11 cellular contexts compared by ENCODE assay signal in genomic region chr5:142976861-142977260, GRCh38.
DNase-seq lines count a peak whose midpoint lies in the region; ATAC-seq lines count a peak whose summit lies in the region.
"Had no signal": no experiment of that assay in that cellular context is flagged by ENCODE, and none has a peak within 500 bp of the region (broad histone marks: within the 10 kb centered on the region; RNA-seq: fewer than 3 reads in every experiment).

No MANE protein-coding gene starts in this region.

- H3K9me3 ChIP-seq in BLaER1 treated with 17β-estradiol and CSF1 and Interleukin-3, amounts not matched to agents 10 nM and 100 nM (replicated peaks in 1 of 11), result peaks cover 0 to 38% (median 22%) of the 10 kb centered on the region in 11 experiments; a peak in 18 of 22 replicates
- H3K9me3 ChIP-seq in mesodermal cell (ENCODE audit: control insufficient read depth, low read length), result no peaks in the 10 kb centered on the region

- 94 to 100% methylated on average over 2 to 3 of the region's 3 CpGs for WGBS in mesodermal cell (ENCODE audit: insufficient coverage in 2 of 2), 2 experiments

- H4K20me1 ChIP-seq in BLaER1 treated with 17β-estradiol and CSF1 and Interleukin-3, amounts not matched to agents 10 nM and 100 nM, result no peaks in the 10 kb centered on the region

- intact Hi-C loops in activated CD4-positive, alpha-beta memory T cell treated with anti-CD3 and anti-CD28 coated beads for 36 hours (cut with micrococcal nuclease), result loop anchor here (2.0 kb wide), 1 partner anchor 26 kb away; no protein-coding TSS in a partner anchor

- H3K4me1 Mint-ChIP-seq in activated CD4-positive, alpha-beta memory T cell treated with anti-CD3 and anti-CD28 coated beads for 36 hours (ENCODE audit: low read depth), result peaks cover 56% of the 10 kb centered on the region

- DNase-seq in HK-2 (ENCODE audit: unreplicated experiment) (peak; percentile 16), DMS153 treated with DMSO at 0.1 percent for 48 hours (lab: John Stamatoyannopoulos, UW; ENCODE audit: unreplicated experiment) (no peak)
- peak; percentile 33 for DNase-seq in activated CD4-positive, alpha-beta memory T cell treated with anti-CD3 and anti-CD28 coated beads for 36 hours
- DNase-seq: cortex of kidney, NCI-H1930 had no signal

- H3K4me3 Mint-ChIP-seq in activated CD4-positive, alpha-beta memory T cell treated with anti-CD3 and anti-CD28 coated beads for 36 hours, result no peak overlapping the region

- H3K36me3 ChIP-seq in BLaER1 treated with 17β-estradiol and CSF1 and Interleukin-3, amounts not matched to agents 10 nM and 100 nM, result peaks cover 0 to 35% (median 4%) of the 10 kb centered on the region in 11 experiments; a peak in 10 of 22 replicates
- H3K36me3 ChIP-seq in mesodermal cell (ENCODE audit: control insufficient read depth, insufficient read depth, low read length), result no peaks in the 10 kb centered on the region

- H3K4me2 ChIP-seq in BLaER1 treated with 17β-estradiol and CSF1 and Interleukin-3, amounts not matched to agents 10 nM and 100 nM, result peak overlapping the region; percentile 69 to 91 (median 82)

- peak overlapping the region; percentile 92 to 99 (median 95) for H3K27ac ChIP-seq in BLaER1 treated with 17β-estradiol and CSF1 and Interleukin-3, amounts not matched to agents 10 nM and 100 nM
- H3K27ac ChIP-seq in mesodermal cell (ENCODE audit: low read depth, low read length, severe bottlenecking), result peak overlapping the region; percentile 70

- POLR2A ChIA-PET in activated CD4-positive, alpha-beta memory T cell treated with anti-CD3 and anti-CD28 coated beads for 36 hours (lab: Charles Lee), result interaction anchor here (1.3 kb wide), 1 partner anchor 26 kb away, joined by 4 read pairs; no protein-coding TSS in a partner anchor

- CTCF ChIA-PET in activated CD4-positive, alpha-beta memory T cell treated with anti-CD3 and anti-CD28 coated beads for 36 hours (lab: Charles Lee), result interaction anchor here (0.5 kb wide), 1 partner anchor 9 kb away, joined by 3 read pairs; no protein-coding TSS in a partner anchor

- no peaks in the 10 kb centered on the region for H3K36me3 Mint-ChIP-seq in activated CD4-positive, alpha-beta memory T cell treated with anti-CD3 and anti-CD28 coated beads for 36 hours

- H3K27me3 ChIP-seq in BLaER1 treated with 17β-estradiol and CSF1 and Interleukin-3, amounts not matched to agents 10 nM and 100 nM, result no peaks in the 10 kb centered on the region

- ATAC-seq in HG02840 (IDR thresholded peaks at IDR 0.05; ENCODE audit: low FRiP score, unreplicated experiment) (no peak), GM21717 (IDR thresholded peaks at IDR 0.05; ENCODE audit: unreplicated experiment) (no peak), HG03139 (IDR thresholded peaks at IDR 0.05; ENCODE audit: unreplicated experiment) (no peak)

- peaks cover 77 to 100% (median 96%) of the 10 kb centered on the region in 10 experiments for H3K4me1 ChIP-seq in BLaER1 treated with 17β-estradiol and CSF1 and Interleukin-3, amounts not matched to agents 10 nM and 100 nM
- peaks cover 28% of the 10 kb centered on the region for H3K4me1 ChIP-seq in mesodermal cell (ENCODE audit: control insufficient read depth, insufficient read depth, low read length, poor library complexity, severe bottlenecking)

- H3K27ac Mint-ChIP-seq in activated CD4-positive, alpha-beta memory T cell treated with anti-CD3 and anti-CD28 coated beads for 36 hours, result no peak overlapping the region

- H3K9me3 Mint-ChIP-seq in activated CD4-positive, alpha-beta memory T cell treated with anti-CD3 and anti-CD28 coated beads for 36 hours, result no peaks in the 10 kb centered on the region
- H3K9me3 Mint-ChIP-seq: activated naive CD4-positive, alpha-beta T cell treated with anti-CD3 and anti-CD28 coated beads for 36 hours had no signal

- peak overlapping the region; percentile 68 to 85 (median 79); a peak in 21 of 22 replicates for H3K9ac ChIP-seq in BLaER1 treated with 17β-estradiol and CSF1 and Interleukin-3, amounts not matched to agents 10 nM and 100 nM

- no peaks in the 10 kb centered on the region for H3K27me3 Mint-ChIP-seq in activated CD4-positive, alpha-beta memory T cell treated with anti-CD3 and anti-CD28 coated beads for 36 hours

- H3K4me3 ChIP-seq in BLaER1 treated with 17β-estradiol and CSF1 and Interleukin-3, amounts not matched to agents 10 nM and 100 nM, result peak overlapping the region in 3 of 10 experiments; percentile 8 to 28 (median 18); a peak in 3 of 20 replicates
- H3K4me3 ChIP-seq in mesodermal cell (ENCODE audit: extremely low read depth, insufficient read depth, low read length, poor library complexity, severe bottlenecking), result no peak overlapping the region
